Comparison of ENCODE assay signal across 1 cellular context in the genomic region with DNA sequence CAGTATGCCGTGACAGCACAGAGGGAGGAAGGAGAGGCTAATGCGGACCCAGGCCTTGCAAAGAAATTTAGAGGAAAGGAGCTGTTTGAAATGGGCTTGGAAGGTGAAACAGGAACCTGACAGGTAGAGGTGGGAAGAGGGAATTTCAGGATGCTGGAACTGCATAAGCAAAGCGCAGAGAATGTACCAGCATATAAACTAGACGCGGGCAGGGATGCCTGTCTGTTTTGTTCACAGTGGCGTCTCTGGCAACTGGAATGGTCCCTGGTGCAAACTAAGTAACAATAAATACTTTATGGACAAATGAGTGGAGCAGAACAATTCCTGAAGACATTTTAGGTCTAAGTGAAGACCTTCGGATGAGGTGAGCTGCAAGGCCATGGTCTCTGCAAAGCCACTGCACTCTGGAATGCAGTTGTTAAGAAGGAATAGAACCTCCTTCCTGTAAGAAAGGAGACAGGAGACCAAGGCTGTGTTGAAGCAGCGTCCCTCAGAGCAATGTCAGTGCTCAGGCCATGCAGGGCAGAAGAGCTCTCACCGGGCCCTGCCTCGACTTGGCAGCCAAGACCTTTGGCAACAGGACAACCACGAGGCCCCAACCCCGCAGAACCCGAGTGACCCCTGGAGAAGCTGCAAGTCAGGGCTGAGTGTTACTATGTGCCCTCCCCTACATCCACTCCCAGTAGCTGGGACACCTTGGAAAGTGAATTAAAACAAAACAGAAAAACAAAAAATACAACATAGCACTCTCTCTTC.
TF ChIP-seq lines count a peak whose summit lies in the region.

No MANE protein-coding gene starts in this region.

TF ChIP-seq in H1, 55 proteins besides CTCF, POLR2A, EP300 and RAD21:
- TF ChIP-seq KDM4A (IDR thresholded peaks at IDR 0.05; ENCODE audit: low read depth, low read length, severe bottlenecking) = no peak
- no peak for TF ChIP-seq TAF1 (IDR thresholded peaks at IDR 0.05; ENCODE audit: low read depth, low read length)
- TF ChIP-seq RBBP5 (IDR thresholded peaks at IDR 0.05; ENCODE audit: borderline replicate concordance, low read depth, low read length) = no peak
- TF ChIP-seq SRF (IDR thresholded peaks at IDR 0.05; ENCODE audit: low read depth, low read length) = no peak
- no peak for TF ChIP-seq SAP30 (IDR thresholded peaks at IDR 0.05; ENCODE audit: insufficient read depth, insufficient replicate concordance, low read length)
- TF ChIP-seq HDAC2 (IDR thresholded peaks at IDR 0.05; ENCODE audit: borderline replicate concordance in 1 of 2, low read depth in 2 of 2, low read length in 2 of 2) = no peak
- no peak for TF ChIP-seq TCF12 (IDR thresholded peaks at IDR 0.05; ENCODE audit: low read depth, low read length)
- TF ChIP-seq SUZ12 (IDR thresholded peaks at IDR 0.05; ENCODE audit: low read length) = no peak
- no peak for TF ChIP-seq FOSL1 (IDR thresholded peaks at IDR 0.05; ENCODE audit: insufficient read depth, low read depth, low read length)
- TF ChIP-seq TBP (IDR thresholded peaks at IDR 0.05; ENCODE audit: low read depth, low read length) = no peak
- TF ChIP-seq POU5F1 (IDR thresholded peaks at IDR 0.05; ENCODE audit: low read depth, low read length) = no peak
- no peak for TF ChIP-seq SIX5 (IDR thresholded peaks at IDR 0.05; ENCODE audit: low read depth, low read length)
